ENCODE assay signal across 15 cellular contexts in genomic region chr19:802888-803561, GRCh38. TPM values are rescaled to one million over a fixed set of nuclear protein-coding genes. Genes with fewer than 3 reads are reported as not detected.
DNase-seq lines count a peak whose midpoint lies in the region; ATAC-seq, FAIRE-seq and TF ChIP-seq lines count a peak whose summit lies in the region.
"Had no signal": no experiment of that assay in that cellular context is flagged by ENCODE, and none has a peak within 500 bp of the region (broad histone marks: within the 10 kb centered on the region; RNA-seq: fewer than 3 reads in every experiment).

No MANE protein-coding gene starts in this region.

- H3K9me3 ChIP-seq in keratinocyte (ENCODE audit: control insufficient read depth, low read depth, low read length), result no peaks in the 10 kb centered on the region

- H3K9me1 ChIP-seq in keratinocyte (ENCODE audit: control insufficient read depth, extremely low read depth, insufficient read depth, low read length), result no peaks in the 10 kb centered on the region

- peaks cover 88% of the 10 kb centered on the region for H4K20me1 ChIP-seq in keratinocyte (ENCODE audit: control insufficient read depth, extremely low read depth, insufficient read depth, low read length)

- TF ChIP-seq CTCF in activated CD8-positive, alpha-beta T cell treated with anti-CD3 and anti-CD28 coated beads for 36 hours (IDR thresholded peaks at IDR 0.05), result no peak
- TF ChIP-seq CTCF in keratinocyte (optimal IDR thresholded peaks at IDR 0.05 in 1 of 3, IDR thresholded peaks at IDR 0.05 in 1 of 3, conservative IDR thresholded peaks at IDR 0.05 in 1 of 3; ENCODE audit: extremely low read depth in 1 of 3, insufficient read depth in 2 of 3, low read length in 3 of 3), result no peak

- no peak for ATAC-seq in activated CD8-positive, alpha-beta T cell treated with anti-CD3 and anti-CD28 coated beads for 36 hours
- no peak for ATAC-seq in activated CD8-positive, alpha-beta T cell treated with anti-CD3 and anti-CD28 coated beads, Interleukin-2, amount 10 ng/mL, durations not matched to agents 7 days and 5 days
- no peak for ATAC-seq in activated T-helper 17 cell treated with anti-CD3 and anti-CD28 coated beads, Interleukin-2, amount 50 U/mL, for 72 hours (replicated peaks)
- no peak for ATAC-seq in stimulated activated effector memory CD8-positive, alpha-beta T cell treated with anti-CD3 and anti-CD28 coated beads, Interleukin-12 subunit alpha, Interleukin-12 subunit beta, amount 100 ng/mL, for 72 hours

- H3K4me3 ChIP-seq in keratinocyte (ENCODE audit: control insufficient read depth in 2 of 3, extremely low read depth in 1 of 3, insufficient read depth in 2 of 3, low read depth in 1 of 3, low read length in 3 of 3), result no peak overlapping the region

- peaks cover 100% of the 10 kb centered on the region for H3K79me2 ChIP-seq in keratinocyte (ENCODE audit: control insufficient read depth, insufficient read depth, low read length)

- no peak for DNase-seq in activated CD8-positive, alpha-beta T cell treated with anti-CD3 and anti-CD28 coated beads for 36 hours
- no peak for DNase-seq in activated CD8-positive, alpha-beta T cell treated with anti-CD3 and anti-CD28 coated beads, Interleukin-2, amount 10 ng/mL, durations not matched to agents 7 days and 5 days
- DNase-seq in keratinocyte (ENCODE audit: low read depth, low spot score) (no peak), H4 (ENCODE audit: low spot score) (no peak), HEK293T (ENCODE audit: extremely low spot score) (no peak), NOMO-1 treated with DMSO at 0.1 percent for 48 hours (lab: John Stamatoyannopoulos, UW; ENCODE audit: unreplicated experiment) (no peak)
- DNase-seq in stimulated activated effector memory CD8-positive, alpha-beta T cell treated with anti-CD3 and anti-CD28 coated beads, Interleukin-12 subunit alpha, Interleukin-12 subunit beta, amount 100 ng/mL, for 72 hours (ENCODE audit: low spot score in 2 of 2), result no peak
- DNase-seq: activated effector memory CD4-positive, alpha-beta T cell treated with anti-CD3 and anti-CD28 coated beads, Interleukin-2, amount 50 U/mL, for 16 hours; NCI-H69 had no signal

- peaks cover 33 to 88% of the 10 kb centered on the region in 2 experiments for H3K36me3 ChIP-seq in keratinocyte (ENCODE audit: control insufficient read depth in 2 of 2, extremely low read depth in 1 of 2, insufficient read depth in 2 of 2, low read length in 2 of 2)

- peaks cover 32% of the 10 kb centered on the region for H3K4me1 ChIP-seq in keratinocyte (ENCODE audit: control insufficient read depth, extremely low read depth, insufficient read depth, low read length)

- dilution Hi-C loops in keratinocyte (cut with MboI; ENCODE audit: extremely low pct_ligation_motif_present, low sequenced_read_pairs), result no loop called here

- no peak overlapping the region for H3K4me2 ChIP-seq in keratinocyte (ENCODE audit: control insufficient read depth, extremely low read depth, insufficient read depth, low read depth, low read length)

- peak overlapping the region; percentile 41 for H3K4me3 Mint-ChIP-seq in activated CD8-positive, alpha-beta T cell treated with anti-CD3 and anti-CD28 coated beads for 36 hours
- H3K4me3 Mint-ChIP-seq in activated CD8-positive, alpha-beta T cell treated with anti-CD3 and anti-CD28 coated beads, Interleukin-2, amount 10 ng/mL, durations not matched to agents 7 days and 5 days, result no peak overlapping the region
- peak overlapping the region; percentile 93 for H3K4me3 Mint-ChIP-seq in activated T-helper 17 cell treated with anti-CD3 and anti-CD28 coated beads, Interleukin-2, amount 50 U/mL, for 72 hours
- H3K4me3 Mint-ChIP-seq in stimulated activated effector memory CD8-positive, alpha-beta T cell treated with anti-CD3 and anti-CD28 coated beads, Interleukin-12 subunit alpha, Interleukin-12 subunit beta, amount 100 ng/mL, for 72 hours, result peak overlapping the region; percentile 92
- H3K4me3 Mint-ChIP-seq: T-helper 1 cell treated with Interleukin-12 subunit alpha and Interleukin-12 subunit beta and Interleukin-4 antibody, amounts not matched to agents 30 μg/mL and 1 μg/mL, for 36 hours had no signal

- peak overlapping the region; percentile 9 for H3K9ac ChIP-seq in keratinocyte (ENCODE audit: control insufficient read depth, extremely low read depth, insufficient read depth, low read length)

- H3K36me3 Mint-ChIP-seq in activated CD8-positive, alpha-beta T cell treated with anti-CD3 and anti-CD28 coated beads for 36 hours (ENCODE audit: low read depth), result peaks cover 75% of the 10 kb centered on the region
- peaks cover 71% of the 10 kb centered on the region for H3K36me3 Mint-ChIP-seq in activated CD8-positive, alpha-beta T cell treated with anti-CD3 and anti-CD28 coated beads, Interleukin-2, amount 10 ng/mL, durations not matched to agents 7 days and 5 days (ENCODE audit: low read depth)
- H3K36me3 Mint-ChIP-seq in activated T-helper 17 cell treated with anti-CD3 and anti-CD28 coated beads, Interleukin-2, amount 50 U/mL, for 72 hours (ENCODE audit: low read depth), result peaks cover 91% of the 10 kb centered on the region
- H3K36me3 Mint-ChIP-seq in stimulated activated effector memory CD8-positive, alpha-beta T cell treated with anti-CD3 and anti-CD28 coated beads, Interleukin-12 subunit alpha, Interleukin-12 subunit beta, amount 100 ng/mL, for 72 hours, result peaks cover 99% of the 10 kb centered on the region

- no peak overlapping the region for H3K27ac ChIP-seq in keratinocyte (ENCODE audit: control insufficient read depth, insufficient read depth, low read length)

- FAIRE-seq in keratinocyte (lab: Jason Lieb, UNC), result no peak

- H3K4me1 Mint-ChIP-seq in activated CD8-positive, alpha-beta T cell treated with anti-CD3 and anti-CD28 coated beads for 36 hours (ENCODE audit: low read depth), result peaks cover 46% of the 10 kb centered on the region
- peaks cover 46% of the 10 kb centered on the region for H3K4me1 Mint-ChIP-seq in activated CD8-positive, alpha-beta T cell treated with anti-CD3 and anti-CD28 coated beads, Interleukin-2, amount 10 ng/mL, durations not matched to agents 7 days and 5 days (ENCODE audit: low read depth)
- peaks cover 27% of the 10 kb centered on the region for H3K4me1 Mint-ChIP-seq in activated T-helper 17 cell treated with anti-CD3 and anti-CD28 coated beads, Interleukin-2, amount 50 U/mL, for 72 hours
- H3K4me1 Mint-ChIP-seq in stimulated activated effector memory CD8-positive, alpha-beta T cell treated with anti-CD3 and anti-CD28 coated beads, Interleukin-12 subunit alpha, Interleukin-12 subunit beta, amount 100 ng/mL, for 72 hours, result peaks cover 68% of the 10 kb centered on the region

- intact Hi-C loops in activated CD8-positive, alpha-beta T cell treated with anti-CD3 and anti-CD28 coated beads for 36 hours (cut with micrococcal nuclease), result no loop called here

- CTCF ChIA-PET in activated CD8-positive, alpha-beta T cell treated with anti-CD3 and anti-CD28 coated beads for 36 hours (lab: Charles Lee), result no interaction called here
- CTCF ChIA-PET in activated CD8-positive, alpha-beta T cell treated with anti-CD3 and anti-CD28 coated beads, Interleukin-2, amount 10 ng/mL, durations not matched to agents 7 days and 5 days (lab: Charles Lee), result no interaction called here
- CTCF ChIA-PET in HEK293T (lab: Yijun Ruan, JAX), result no interaction called here

- no peak overlapping the region for H2AFZ ChIP-seq in keratinocyte (ENCODE audit: control insufficient read depth, low read length)

- no peaks in the 10 kb centered on the region for H3K27me3 ChIP-seq in keratinocyte (ENCODE audit: control insufficient read depth, extremely low read depth, insufficient read depth, low read length)

- POLR2A ChIA-PET in activated CD8-positive, alpha-beta T cell treated with anti-CD3 and anti-CD28 coated beads for 36 hours (lab: Charles Lee), result interaction anchor here (0.8 to 9.6 kb wide), 11 partner anchors 6 to 788 kb away, joined by 3 to 106 read pairs (median 3); no protein-coding TSS in a partner anchor
- POLR2A ChIA-PET in activated CD8-positive, alpha-beta T cell treated with anti-CD3 and anti-CD28 coated beads, Interleukin-2, amount 10 ng/mL, durations not matched to agents 7 days and 5 days (lab: Charles Lee), result interaction anchor here (0.8 kb wide), 1 partner anchor 61 kb away, joined by 3 read pairs; no protein-coding TSS in a partner anchor
- POLR2A ChIA-PET in HEK293T (lab: Yijun Ruan, JAX), result no interaction called here

- H3K27me3 Mint-ChIP-seq in activated CD8-positive, alpha-beta T cell treated with anti-CD3 and anti-CD28 coated beads for 36 hours, result no peaks in the 10 kb centered on the region
- no peaks in the 10 kb centered on the region for H3K27me3 Mint-ChIP-seq in activated CD8-positive, alpha-beta T cell treated with anti-CD3 and anti-CD28 coated beads, Interleukin-2, amount 10 ng/mL, durations not matched to agents 7 days and 5 days (ENCODE audit: low read depth)
- no peaks in the 10 kb centered on the region for H3K27me3 Mint-ChIP-seq in activated T-helper 17 cell treated with anti-CD3 and anti-CD28 coated beads, Interleukin-2, amount 50 U/mL, for 72 hours

- H3K27ac Mint-ChIP-seq in activated CD8-positive, alpha-beta T cell treated with anti-CD3 and anti-CD28 coated beads for 36 hours, result peak overlapping the region; percentile 77
- no peak overlapping the region for H3K27ac Mint-ChIP-seq in activated CD8-positive, alpha-beta T cell treated with anti-CD3 and anti-CD28 coated beads, Interleukin-2, amount 10 ng/mL, durations not matched to agents 7 days and 5 days
- no peak overlapping the region for H3K27ac Mint-ChIP-seq in activated T-helper 17 cell treated with anti-CD3 and anti-CD28 coated beads, Interleukin-2, amount 50 U/mL, for 72 hours
- H3K27ac Mint-ChIP-seq in stimulated activated effector memory CD8-positive, alpha-beta T cell treated with anti-CD3 and anti-CD28 coated beads, Interleukin-12 subunit alpha, Interleukin-12 subunit beta, amount 100 ng/mL, for 72 hours, result peak overlapping the region; percentile 94
- H3K27ac Mint-ChIP-seq: T-helper 1 cell treated with Interleukin-12 subunit alpha and Interleukin-12 subunit beta and Interleukin-4 antibody, amounts not matched to agents 30 μg/mL and 1 μg/mL, for 36 hours had no signal

- no peaks in the 10 kb centered on the region for H3K9me3 Mint-ChIP-seq in activated CD8-positive, alpha-beta T cell treated with anti-CD3 and anti-CD28 coated beads for 36 hours
- H3K9me3 Mint-ChIP-seq in activated CD8-positive, alpha-beta T cell treated with anti-CD3 and anti-CD28 coated beads, Interleukin-2, amount 10 ng/mL, durations not matched to agents 7 days and 5 days (ENCODE audit: insufficient read depth), result no peaks in the 10 kb centered on the region
- H3K9me3 Mint-ChIP-seq in activated T-helper 17 cell treated with anti-CD3 and anti-CD28 coated beads, Interleukin-2, amount 50 U/mL, for 72 hours, result no peaks in the 10 kb centered on the region
- H3K9me3 Mint-ChIP-seq in stimulated activated effector memory CD8-positive, alpha-beta T cell treated with anti-CD3 and anti-CD28 coated beads, Interleukin-12 subunit alpha, Interleukin-12 subunit beta, amount 100 ng/mL, for 72 hours, result no peaks in the 10 kb centered on the region
- H3K9me3 Mint-ChIP-seq: T-helper 1 cell treated with Interleukin-12 subunit alpha and Interleukin-12 subunit beta and Interleukin-4 antibody, amounts not matched to agents 30 μg/mL and 1 μg/mL, for 36 hours had no signal

RNA-seq across cellular contexts. Expression of gene PTBP1, which starts 5.8 kb away (rescaled TPM):
- 100 to 1,000 TPM; 581 to 582 TPM for total RNA-seq in activated CD8-positive, alpha-beta T cell treated with anti-CD3 and anti-CD28 coated beads for 36 hours
- total RNA-seq in activated CD8-positive, alpha-beta T cell treated with anti-CD3 and anti-CD28 coated beads, Interleukin-2, amount 10 ng/mL, durations not matched to agents 7 days and 5 days, result 100 to 1,000 TPM; 524 to 526 TPM
- total RNA-seq in activated T-helper 17 cell treated with anti-CD3 and anti-CD28 coated beads, Interleukin-2, amount 50 U/mL, for 72 hours, result 100 to 1,000 TPM; 405 to 726 TPM
- polyA plus RNA-seq in keratinocyte, result 117 to 180 TPM (median 130 TPM) in 3 replicates
- 145 TPM for polyA plus RNA-seq in keratinocyte (2011; ENCODE audit: low read depth)
- 112 and 148 TPM in 2 replicates for polyA plus RNA-seq in keratinocyte (2011; cell fraction: cytosol; rRNA removed)
- 151 and 213 TPM in 2 replicates for polyA plus RNA-seq in keratinocyte (2011; cell fraction: nucleus; rRNA removed)
- 154 and 321 TPM in 2 replicates for polyA plus RNA-seq in keratinocyte (2012; ENCODE audit: low replicate concordance)
- polyA minus RNA-seq in keratinocyte, result 183 to 411 TPM (median 209 TPM) in 3 replicates
- polyA minus RNA-seq in keratinocyte (2011; cell fraction: cytosol; rRNA and poly(A)+ RNA removed), result 242 TPM
- polyA minus RNA-seq in keratinocyte (2011; cell fraction: nucleus; rRNA and poly(A)+ RNA removed), result 164 and 177 TPM in 2 replicates
- total RNA-seq in H4 (2014; rRNA removed; shearing (Covaris generic)), result 131 and 138 TPM in 2 replicates

RNA-seq across cellular contexts. Expression of gene PLPPR3, which starts 18.7 kb away (rescaled TPM):
- total RNA-seq in activated CD8-positive, alpha-beta T cell treated with anti-CD3 and anti-CD28 coated beads for 36 hours, result not detected
- not detected for total RNA-seq in activated CD8-positive, alpha-beta T cell treated with anti-CD3 and anti-CD28 coated beads, Interleukin-2, amount 10 ng/mL, durations not matched to agents 7 days and 5 days
- total RNA-seq in activated T-helper 17 cell treated with anti-CD3 and anti-CD28 coated beads, Interleukin-2, amount 50 U/mL, for 72 hours, result not detected
- polyA plus RNA-seq in keratinocyte, result 0.02 to 0.08 TPM in 2 of 3 replicates, not detected in the other
- polyA plus RNA-seq in keratinocyte (2011; ENCODE audit: low read depth), result not detected
- 0.04 and 0.05 TPM in 2 replicates for polyA plus RNA-seq in keratinocyte (2011; cell fraction: cytosol; rRNA removed)
- 0.09 and 0.10 TPM in 2 replicates for polyA plus RNA-seq in keratinocyte (2011; cell fraction: nucleus; rRNA removed)
- polyA plus RNA-seq in keratinocyte (2012; ENCODE audit: low replicate concordance), result not detected in 2 replicates
- polyA minus RNA-seq in keratinocyte, result not detected in 3 replicates
- not detected for polyA minus RNA-seq in keratinocyte (2011; cell fraction: cytosol; rRNA and poly(A)+ RNA removed)
- 0.31 TPM in 1 of 2 replicates, not detected in the other for polyA minus RNA-seq in keratinocyte (2011; cell fraction: nucleus; rRNA and poly(A)+ RNA removed)
- 0.14 TPM in 1 of 2 replicates, not detected in the other for total RNA-seq in H4 (2014; rRNA removed; shearing (Covaris generic))
- total RNA-seq: LHCN-M2, lower leg skin had no signal

RNA-seq across cellular contexts. Expression of gene AZU1, which starts 24.6 kb away (rescaled TPM):
- not detected for total RNA-seq in activated CD8-positive, alpha-beta T cell treated with anti-CD3 and anti-CD28 coated beads for 36 hours
- not detected for total RNA-seq in activated CD8-positive, alpha-beta T cell treated with anti-CD3 and anti-CD28 coated beads, Interleukin-2, amount 10 ng/mL, durations not matched to agents 7 days and 5 days
- under 1 TPM in 1 of 2 donors, not detected in 1; 0.19 TPM for total RNA-seq in activated T-helper 17 cell treated with anti-CD3 and anti-CD28 coated beads, Interleukin-2, amount 50 U/mL, for 72 hours
- not detected in 3 replicates for polyA plus RNA-seq in keratinocyte
- not detected for polyA plus RNA-seq in keratinocyte (2011; ENCODE audit: low read depth)
- polyA plus RNA-seq in keratinocyte (2011; cell fraction: cytosol; rRNA removed), result not detected in 2 replicates
- not detected in 2 replicates for polyA plus RNA-seq in keratinocyte (2011; cell fraction: nucleus; rRNA removed)
- not detected in 2 replicates for polyA plus RNA-seq in keratinocyte (2012; ENCODE audit: low replicate concordance)
- not detected in 3 replicates for polyA minus RNA-seq in keratinocyte
- not detected for polyA minus RNA-seq in keratinocyte (2011; cell fraction: cytosol; rRNA and poly(A)+ RNA removed)
- not detected in 2 replicates for polyA minus RNA-seq in keratinocyte (2011; cell fraction: nucleus; rRNA and poly(A)+ RNA removed)
- not detected in 2 replicates for total RNA-seq in H4 (2014; rRNA removed; shearing (Covaris generic))
- total RNA-seq: epithelial cell of proximal tubule, LHCN-M2, urinary bladder had no signal

RNA-seq across cellular contexts. Expression of gene PRTN3, which starts 37.8 kb away (rescaled TPM):
- total RNA-seq in activated CD8-positive, alpha-beta T cell treated with anti-CD3 and anti-CD28 coated beads for 36 hours, result not detected
- not detected for total RNA-seq in activated CD8-positive, alpha-beta T cell treated with anti-CD3 and anti-CD28 coated beads, Interleukin-2, amount 10 ng/mL, durations not matched to agents 7 days and 5 days
- total RNA-seq in activated T-helper 17 cell treated with anti-CD3 and anti-CD28 coated beads, Interleukin-2, amount 50 U/mL, for 72 hours, result not detected
- polyA plus RNA-seq in keratinocyte, result not detected in 3 replicates
- not detected for polyA plus RNA-seq in keratinocyte (2011; ENCODE audit: low read depth)
- polyA plus RNA-seq in keratinocyte (2011; cell fraction: cytosol; rRNA removed), result not detected in 2 replicates
- not detected in 2 replicates for polyA plus RNA-seq in keratinocyte (2011; cell fraction: nucleus; rRNA removed)
- not detected in 2 replicates for polyA plus RNA-seq in keratinocyte (2012; ENCODE audit: low replicate concordance)
- not detected in 3 replicates for polyA minus RNA-seq in keratinocyte
- polyA minus RNA-seq in keratinocyte (2011; cell fraction: cytosol; rRNA and poly(A)+ RNA removed), result not detected
- polyA minus RNA-seq in keratinocyte (2011; cell fraction: nucleus; rRNA and poly(A)+ RNA removed), result not detected in 2 replicates
- 0.72 TPM in 1 of 2 replicates, not detected in the other for total RNA-seq in H4 (2014; rRNA removed; shearing (Covaris generic))
- total RNA-seq: epithelial cell of proximal tubule, LHCN-M2 had no signal

RNA-seq across cellular contexts. Expression of gene ELANE, which starts 49.1 kb away (rescaled TPM):
- not detected for total RNA-seq in activated CD8-positive, alpha-beta T cell treated with anti-CD3 and anti-CD28 coated beads for 36 hours
- total RNA-seq in activated CD8-positive, alpha-beta T cell treated with anti-CD3 and anti-CD28 coated beads, Interleukin-2, amount 10 ng/mL, durations not matched to agents 7 days and 5 days, result not detected
- not detected for total RNA-seq in activated T-helper 17 cell treated with anti-CD3 and anti-CD28 coated beads, Interleukin-2, amount 50 U/mL, for 72 hours
- polyA plus RNA-seq in keratinocyte, result not detected in 3 replicates
- polyA plus RNA-seq in keratinocyte (2011; ENCODE audit: low read depth), result not detected
- not detected in 2 replicates for polyA plus RNA-seq in keratinocyte (2011; cell fraction: cytosol; rRNA removed)
- polyA plus RNA-seq in keratinocyte (2011; cell fraction: nucleus; rRNA removed), result not detected in 2 replicates
- polyA plus RNA-seq in keratinocyte (2012; ENCODE audit: low replicate concordance), result not detected in 2 replicates
- polyA minus RNA-seq in keratinocyte, result not detected in 3 replicates
- polyA minus RNA-seq in keratinocyte (2011; cell fraction: cytosol; rRNA and poly(A)+ RNA removed), result not detected
- not detected in 2 replicates for polyA minus RNA-seq in keratinocyte (2011; cell fraction: nucleus; rRNA and poly(A)+ RNA removed)
- not detected in 2 replicates for total RNA-seq in H4 (2014; rRNA removed; shearing (Covaris generic))
- total RNA-seq: epithelial cell of proximal tubule, urinary bladder had no signal

Comparison
In these comparisons a context has a peak if more than half of its experiments do, and no peak if none do; other contexts are left out.
1. H3K27ac Mint-ChIP-seq: peak in activated CD8-positive, alpha-beta T cell treated with anti-CD3 and anti-CD28 coated beads for 36 hours (single experiment) and stimulated activated effector memory CD8-positive, alpha-beta T cell treated with anti-CD3 and anti-CD28 coated beads, Interleukin-12 subunit alpha, Interleukin-12 subunit beta, amount 100 ng/mL, for 72 hours (single experiment); none in activated CD8-positive, alpha-beta T cell treated with anti-CD3 and anti-CD28 coated beads, Interleukin-2, amount 10 ng/mL, durations not matched to agents 7 days and 5 days (single experiment) and activated T-helper 17 cell treated with anti-CD3 and anti-CD28 coated beads, Interleukin-2, amount 50 U/mL, for 72 hours (single experiment).